In the genomic region with DNA sequence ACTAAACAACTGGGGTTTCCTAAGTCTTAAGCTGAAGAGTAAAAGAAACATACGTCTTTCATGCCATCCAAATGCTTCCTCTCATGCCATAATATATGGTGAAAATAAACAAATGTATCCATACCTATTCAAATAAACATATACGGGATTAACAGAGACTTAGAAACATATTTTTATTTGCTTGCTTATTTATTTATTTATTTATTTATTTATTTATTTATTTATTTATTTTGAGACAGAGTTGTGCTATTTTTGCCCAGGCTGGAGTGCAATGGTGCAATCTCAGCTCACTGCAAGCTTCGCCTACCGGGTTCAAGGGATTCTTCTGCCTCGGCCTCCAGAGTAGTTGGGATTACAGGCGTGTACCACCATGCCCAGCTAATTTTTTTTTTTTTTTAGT, we compare ENCODE assay signal across 8 cellular contexts.
"Had no signal": no experiment of that assay in that cellular context is flagged by ENCODE, and none has a peak within 500 bp of the region (broad histone marks: within the 10 kb centered on the region; RNA-seq: fewer than 3 reads in every experiment).

No MANE protein-coding gene starts in this region.

- H3K4me3 ChIP-seq: GM12878 had no signal

- FAIRE-seq: G401.6, GM12878, GM12891, GM12892, GM18507, GM19239 had no signal

- ATAC-seq: GM12878 had no signal

- DNase-seq: GDM1, GF-D8 had no signal
